ENCODE assay signal across 8 cellular contexts in genomic region chr1:29236993-29237905, GRCh38. TPM values are rescaled to one million over a fixed set of nuclear protein-coding genes. Genes with fewer than 3 reads are reported as not detected.
DNase-seq lines count a peak whose midpoint lies in the region; ATAC-seq and TF ChIP-seq lines count a peak whose summit lies in the region.

No MANE protein-coding gene starts in this region.

- TF ChIP-seq CTCF in endodermal cell (conservative IDR thresholded peaks at IDR 0.05): no peak
- TF ChIP-seq CTCF in upper lobe of left lung (IDR thresholded peaks at IDR 0.05): peak in 1 of 6 experiments; percentile 15

- WGBS in endodermal cell (ENCODE audit: insufficient coverage in 1 of 2, insufficient read length in 1 of 2), 2 experiments: 1 to 2% methylated on average over 39 to 95 of the region's 95 CpGs
- WGBS in mesodermal cell (ENCODE audit: insufficient coverage in 2 of 2), 2 experiments: 1 to 2% methylated on average over 42 to 74 of the region's 95 CpGs
- WGBS in upper lobe of left lung, 2 donors: 1% methylated on average over 19 to 33 of the region's 95 CpGs

- peak; percentile 3 for DNase-seq in activated naive CD4-positive, alpha-beta T cell treated with Interleukin-2 at 50 U/mL for 16 hours
- no peak for DNase-seq in activated naive CD4-positive, alpha-beta T cell (lab: John Stamatoyannopoulos, UW)
- no peak for DNase-seq in T-helper 2 cell treated with Interferon-gamma antibody and Interleukin-4, amounts not matched to agents 5 μg/mL and 100 μg/mL, for 36 hours (ENCODE audit: low spot score)
- peak; percentile 83 for DNase-seq in endodermal cell
- peak; percentile 45 to 93 for DNase-seq in upper lobe of left lung
- no peak for DNase-seq in cerebellar cortex (ENCODE audit: low spot score)

- H3K27ac Mint-ChIP-seq in T-helper 2 cell treated with Interferon-gamma antibody and Interleukin-4, amounts not matched to agents 5 μg/mL and 100 μg/mL, for 36 hours: peak overlapping the region; percentile 37
- H3K27ac Mint-ChIP-seq in endodermal cell: peak overlapping the region; percentile 8

- H3K9me3 ChIP-seq in endodermal cell (ENCODE audit: control insufficient read depth, low read length): no peaks in the 10 kb centered on the region
- no peaks in the 10 kb centered on the region for H3K9me3 ChIP-seq in mesodermal cell (ENCODE audit: control insufficient read depth, low read length)
- H3K9me3 ChIP-seq in upper lobe of left lung: no peaks in the 10 kb centered on the region

- H3K36me3 ChIP-seq in endodermal cell (ENCODE audit: control insufficient read depth, insufficient read depth, low read length) (no peaks in the 10 kb centered on the region), mesodermal cell (ENCODE audit: control insufficient read depth, insufficient read depth, low read length) (no peaks in the 10 kb centered on the region), upper lobe of left lung (no peaks in the 10 kb centered on the region)

- ATAC-seq in upper lobe of left lung (ENCODE audit: low FRiP score in 2 of 2): peak; percentile 20 to 38
- no peak for ATAC-seq in GM19452 (IDR thresholded peaks at IDR 0.05; ENCODE audit: unreplicated experiment)

- peaks cover 16% of the 10 kb centered on the region for H3K4me1 Mint-ChIP-seq in T-helper 2 cell treated with Interferon-gamma antibody and Interleukin-4, amounts not matched to agents 5 μg/mL and 100 μg/mL, for 36 hours (ENCODE audit: low read depth)
- peaks cover 24% of the 10 kb centered on the region for H3K4me1 Mint-ChIP-seq in endodermal cell

- H3K4me1 ChIP-seq in endodermal cell (ENCODE audit: control insufficient read depth, insufficient read depth, low read length): peaks cover 3% of the 10 kb centered on the region
- H3K4me1 ChIP-seq in mesodermal cell (ENCODE audit: control insufficient read depth, insufficient read depth, low read length, poor library complexity, severe bottlenecking): peaks cover 21% of the 10 kb centered on the region
- H3K4me1 ChIP-seq in upper lobe of left lung: peaks cover 14 to 41% (median 31%) of the 10 kb centered on the region in 4 donors

- H3K9me3 Mint-ChIP-seq in T-helper 2 cell treated with Interferon-gamma antibody and Interleukin-4, amounts not matched to agents 5 μg/mL and 100 μg/mL, for 36 hours: no peaks in the 10 kb centered on the region
- H3K9me3 Mint-ChIP-seq in endodermal cell: no peaks in the 10 kb centered on the region

- H3K4me3 ChIP-seq in endodermal cell (ENCODE audit: low read length): peak overlapping the region; percentile 85
- peak overlapping the region; percentile 77 for H3K4me3 ChIP-seq in mesodermal cell (ENCODE audit: extremely low read depth, insufficient read depth, low read length, poor library complexity, severe bottlenecking)
- peak overlapping the region; percentile 39 to 76 (median 68) for H3K4me3 ChIP-seq in upper lobe of left lung

- peaks cover 66% of the 10 kb centered on the region for H3K27me3 Mint-ChIP-seq in T-helper 2 cell treated with Interferon-gamma antibody and Interleukin-4, amounts not matched to agents 5 μg/mL and 100 μg/mL, for 36 hours (ENCODE audit: low read depth)
- peaks cover 63% of the 10 kb centered on the region for H3K27me3 Mint-ChIP-seq in endodermal cell (ENCODE audit: insufficient read depth)

- no peak for TF ChIP-seq EP300 in upper lobe of left lung (IDR thresholded peaks at IDR 0.05)

- H3K36me3 Mint-ChIP-seq in T-helper 2 cell treated with Interferon-gamma antibody and Interleukin-4, amounts not matched to agents 5 μg/mL and 100 μg/mL, for 36 hours (ENCODE audit: low read depth): peaks cover 5% of the 10 kb centered on the region
- no peaks in the 10 kb centered on the region for H3K36me3 Mint-ChIP-seq in endodermal cell (ENCODE audit: low read depth)

- H3K27me3 ChIP-seq in endodermal cell (ENCODE audit: control insufficient read depth, insufficient read depth, low read length, poor library complexity, severe bottlenecking) (peaks cover 55% of the 10 kb centered on the region), upper lobe of left lung (peaks cover 0 to 21% (median 2%) of the 10 kb centered on the region in 4 donors)

- peak overlapping the region; percentile 51 for H3K9ac ChIP-seq in endodermal cell (ENCODE audit: extremely low read depth, low read length, poor library complexity, severe bottlenecking)

- H3K4me3 Mint-ChIP-seq in T-helper 2 cell treated with Interferon-gamma antibody and Interleukin-4, amounts not matched to agents 5 μg/mL and 100 μg/mL, for 36 hours: peak overlapping the region; percentile 88
- peak overlapping the region; percentile 75 for H3K4me3 Mint-ChIP-seq in endodermal cell

- peak in 2 of 4 donors; percentile 41 to 43 for TF ChIP-seq POLR2A in upper lobe of left lung (IDR thresholded peaks at IDR 0.05)

- H3K27ac ChIP-seq in endodermal cell (ENCODE audit: low read depth, low read length): no peak overlapping the region
- no peak overlapping the region for H3K27ac ChIP-seq in mesodermal cell (ENCODE audit: low read depth, low read length, severe bottlenecking)
- H3K27ac ChIP-seq in upper lobe of left lung: peak overlapping the region; percentile 75 to 86 (median 82)

RNA-seq across cellular contexts. Expression of gene PTPRU, which starts 0.9 kb away (rescaled TPM):
- total RNA-seq in endodermal cell (10 to 100 TPM; 49.8 to 73.1 TPM), upper lobe of left lung (10 to 100 TPM; 44.5 to 87.2 (median 70.1) TPM)
- polyA plus RNA-seq in endodermal cell (2013, experiment 1 of 2): 39.5 TPM
- 36.6 TPM for polyA plus RNA-seq in endodermal cell (2013, experiment 2 of 2)
- polyA plus RNA-seq in mesodermal cell (2013, experiment 1 of 2): 42.9 TPM
- polyA plus RNA-seq in mesodermal cell (2013, experiment 2 of 2): 30.9 TPM

RNA-seq across cellular contexts. Expression of gene MECR, which starts 6.5 kb away (rescaled TPM):
- total RNA-seq in endodermal cell: 10 to 100 TPM; 33.3 to 38.2 TPM
- 35.9 TPM for polyA plus RNA-seq in endodermal cell (2013, experiment 1 of 2)
- polyA plus RNA-seq in endodermal cell (2013, experiment 2 of 2): 30.3 TPM
- 34.0 TPM for polyA plus RNA-seq in mesodermal cell (2013, experiment 1 of 2)
- polyA plus RNA-seq in mesodermal cell (2013, experiment 2 of 2): 28.1 TPM
- total RNA-seq in upper lobe of left lung: 10 to 100 TPM; 16.7 to 30.1 (median 18.5) TPM

RNA-seq across cellular contexts. Expression of gene SRSF4, which starts 55.5 kb away (rescaled TPM):
- 100 to 1,000 TPM in 1 of 2 donors, 10 to 100 TPM in 1; 89.1 to 107 TPM for total RNA-seq in endodermal cell
- polyA plus RNA-seq in endodermal cell (2013, experiment 1 of 2): 101 TPM
- polyA plus RNA-seq in endodermal cell (2013, experiment 2 of 2): 85.0 TPM
- 100 TPM for polyA plus RNA-seq in mesodermal cell (2013, experiment 1 of 2)
- 99.0 TPM for polyA plus RNA-seq in mesodermal cell (2013, experiment 2 of 2)
- total RNA-seq in upper lobe of left lung: 100 to 1,000 TPM in 1 of 6 donors, 10 to 100 TPM in 5; 47.6 to 117 (median 74.0) TPM

Comparison
In these comparisons a context has a peak if more than half of its experiments do, and no peak if none do; other contexts are left out.
1. DNase-seq: peak in activated naive CD4-positive, alpha-beta T cell treated with Interleukin-2 at 50 U/mL for 16 hours (single experiment), endodermal cell (single experiment) and upper lobe of left lung (2 of 2); none in activated naive CD4-positive, alpha-beta T cell (0 of 4), T-helper 2 cell treated with Interferon-gamma antibody and Interleukin-4, amounts not matched to agents 5 μg/mL and 100 μg/mL, for 36 hours (single experiment) and cerebellar cortex (single experiment).
2. H3K27ac ChIP-seq: peak in upper lobe of left lung (4 of 4); none in endodermal cell (single experiment) and mesodermal cell (single experiment).
3. Peak in every context shown above with its lines, with median percentiles within 50 percentile points of each other: H3K4me3 ChIP-seq.